ENCODE assay signal across 1 cellular context in genomic region chr17:42023524-42024349, GRCh38.
TF ChIP-seq lines count a peak whose summit lies in the region.

No MANE protein-coding gene starts in this region.

TF ChIP-seq in endothelial cell of umbilical vein, 7 proteins besides CTCF, POLR2A, EP300 and RAD21:
- TF ChIP-seq MYC (IDR thresholded peaks at IDR 0.05; ENCODE audit: low read depth, low read length) (no peak), EZH2 (IDR thresholded peaks at IDR 0.05; ENCODE audit: borderline replicate concordance, low read depth, low read length, severe bottlenecking) (no peak), GATA2 (IDR thresholded peaks at IDR 0.05; ENCODE audit: insufficient read depth, insufficient read length, low read depth, low read length) (no peak)
